In the genomic region with DNA sequence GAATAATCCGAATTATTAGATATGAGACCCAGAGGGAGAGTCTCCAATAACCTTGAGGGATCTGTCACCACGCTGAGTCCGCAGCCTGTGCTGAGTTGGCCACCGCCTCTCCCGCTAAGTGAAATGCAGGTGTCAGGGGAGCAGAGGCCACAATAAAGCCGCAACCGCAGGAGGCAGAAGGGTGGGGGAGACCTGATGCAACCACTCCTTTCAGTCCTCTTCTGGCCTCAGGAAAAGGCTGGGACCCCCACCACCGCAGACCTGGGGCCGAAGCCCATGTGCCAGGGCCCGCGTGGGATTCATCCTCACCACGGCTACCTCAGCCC, we compare ENCODE assay signal across 8 cellular contexts. TPM values are rescaled to one million over a fixed set of nuclear protein-coding genes. Genes with fewer than 3 reads are reported as not detected.
A peak's percentile ranks its signal among the peaks of the same experiment; 100 is the strongest.
DNase-seq lines count a peak whose midpoint lies in the region; ATAC-seq and TF ChIP-seq lines count a peak whose summit lies in the region.

No MANE protein-coding gene starts in this region.

- no peaks in the 10 kb centered on the region for H3K27me3 ChIP-seq in mesenchymal stem cell (ENCODE audit: control insufficient read depth in 1 of 2, insufficient read depth in 1 of 2, low read length in 2 of 2)
- no peaks in the 10 kb centered on the region for H3K27me3 ChIP-seq in vagina

- H3K14ac ChIP-seq in mesenchymal stem cell (ENCODE audit: low read length in 2 of 2) = peak overlapping the region in 1 of 2 experiments; percentile 93

- H2BK12ac ChIP-seq in mesenchymal stem cell (ENCODE audit: low read length in 2 of 2) = peak overlapping the region in 1 of 2 experiments; percentile 45

- intact Hi-C loops in vagina (cut with DNase I) = no loop called here

- H3K4me1 ChIP-seq in mesenchymal stem cell (ENCODE audit: control insufficient read depth, insufficient read depth, low read depth, low read length) (peaks cover 7% of the 10 kb centered on the region), vagina (peaks cover 34% of the 10 kb centered on the region)

- no peak for ATAC-seq in GM21447 (IDR thresholded peaks at IDR 0.05; ENCODE audit: unreplicated experiment)

- H3K4me2 ChIP-seq in mesenchymal stem cell (ENCODE audit: low read length, poor library complexity, severe bottlenecking) = peak overlapping the region; percentile 87

- H3K9ac ChIP-seq in mesenchymal stem cell (ENCODE audit: low read length) = peak overlapping the region; percentile 96

- peaks cover 4% of the 10 kb centered on the region for H3K79me1 ChIP-seq in mesenchymal stem cell (replicated peaks; ENCODE audit: low read length, poor library complexity, severe bottlenecking)

- peak overlapping the region; percentile 96 for H3K4me3 ChIP-seq in coronary artery
- peak overlapping the region; percentile 83 to 98 for H3K4me3 ChIP-seq in mesenchymal stem cell (ENCODE audit: insufficient read depth in 1 of 2, low read depth in 1 of 2, low read length in 2 of 2)
- peak overlapping the region; percentile 72 to 79 for H3K4me3 ChIP-seq in vagina

- H3K18ac ChIP-seq in mesenchymal stem cell (ENCODE audit: low read depth in 1 of 2, low read length in 2 of 2) = peak overlapping the region in 1 of 2 experiments; percentile 88

- H3K36me3 ChIP-seq in mesenchymal stem cell (ENCODE audit: control insufficient read depth in 1 of 2, insufficient read depth in 2 of 2, low read depth in 1 of 2, low read length in 2 of 2) (peaks cover 0 to 3% of the 10 kb centered on the region in 2 experiments), vagina (no peaks in the 10 kb centered on the region)

- WGBS in mesenchymal stem cell = 2% methylated on average over 12 of the region's 12 CpGs

- TF ChIP-seq CTCF in coronary artery (IDR thresholded peaks at IDR 0.05) (no peak), vagina (IDR thresholded peaks at IDR 0.05) (no peak)

- no peak overlapping the region for H2AFZ ChIP-seq in mesenchymal stem cell (ENCODE audit: low read depth, low read length)

- H3K4ac ChIP-seq in mesenchymal stem cell (ENCODE audit: low read depth in 1 of 2, low read length in 2 of 2) = peak overlapping the region in 1 of 2 experiments; percentile 42

- H2BK120ac ChIP-seq in mesenchymal stem cell (ENCODE audit: low read depth, low read length) = no peak overlapping the region

- H3K23ac ChIP-seq in mesenchymal stem cell (ENCODE audit: low read length in 2 of 2) = peak overlapping the region in 1 of 2 experiments; percentile 81

- no peak overlapping the region for H2AK5ac ChIP-seq in mesenchymal stem cell (ENCODE audit: low read length, severe bottlenecking)

- peak overlapping the region; percentile 21 for H2BK15ac ChIP-seq in mesenchymal stem cell (ENCODE audit: low read depth, poor library complexity, severe bottlenecking)

- no peaks in the 10 kb centered on the region for H3K9me3 ChIP-seq in mesenchymal stem cell (ENCODE audit: control insufficient read depth, low read length)
- H3K9me3 ChIP-seq in vagina = no peaks in the 10 kb centered on the region

- peak overlapping the region; percentile 85 for H4K8ac ChIP-seq in mesenchymal stem cell (ENCODE audit: low read length)

- H3K27ac ChIP-seq in coronary artery = peak overlapping the region; percentile 94 to 98
- H3K27ac ChIP-seq in mesenchymal stem cell (ENCODE audit: low read length, poor library complexity, severe bottlenecking) = peak overlapping the region; percentile 35
- H3K27ac ChIP-seq in vagina = peak overlapping the region; percentile 79

- peak overlapping the region; percentile 59 for H2BK5ac ChIP-seq in mesenchymal stem cell (ENCODE audit: low read depth, low read length, poor library complexity, severe bottlenecking)

- DNase-seq in NCI-H1417 (lab: John Stamatoyannopoulos, UW) = peak; percentile 60 to 81 (median 67)
- no peak for DNase-seq in NCI-H1417 treated with DMSO at 0.1 percent for 48 hours (lab: John Stamatoyannopoulos, UW)
- DNase-seq in NCI-H69 (lab: John Stamatoyannopoulos, UW) = peak; percentile 91
- no peak for DNase-seq in coronary artery (ENCODE audit: low spot score)
- peak; percentile 54 for DNase-seq in mesenchymal stem cell
- no peak for DNase-seq in vagina (ENCODE audit: extremely low spot score in 2 of 2)
- DNase-seq in middle frontal gyrus (ENCODE audit: extremely low spot score, low spot score) = no peak

- no peak for TF ChIP-seq POLR2A in vagina (IDR thresholded peaks at IDR 0.05)

- H4K91ac ChIP-seq in mesenchymal stem cell (ENCODE audit: low read length) = peak overlapping the region; percentile 31

RNA-seq across cellular contexts. Expression of gene MAP1B, which starts 0.6 kb away (rescaled TPM):
- 39.4 TPM for polyA plus RNA-seq in mesenchymal stem cell (2013, experiment 1 of 2)
- polyA plus RNA-seq in mesenchymal stem cell (2013, experiment 2 of 2) = 35.3 TPM
- 386 TPM for total RNA-seq in vagina

Comparison
In these comparisons a context has a peak if more than half of its experiments do, and no peak if none do; other contexts are left out.
1. DNase-seq: peak in NCI-H1417 (3 of 3), NCI-H69 (single experiment) and mesenchymal stem cell (single experiment); none in NCI-H1417 treated with DMSO at 0.1 percent for 48 hours (single experiment), coronary artery (single experiment), vagina (0 of 2) and middle frontal gyrus (single experiment).
2. H3K27ac ChIP-seq: peak in every context shown above with its lines; median percentile 96 in coronary artery; 79 in vagina; 35 in mesenchymal stem cell.
3. Peak in every context shown above with its lines, with median percentiles within 50 percentile points of each other: H3K4me3 ChIP-seq.